In genomic region chr11:15824060-15824459, GRCh38 we compare ENCODE assay signal across 24 cellular contexts.
"Had no signal": no experiment of that assay in that cellular context is flagged by ENCODE, and none has a peak within 500 bp of the region (broad histone marks: within the 10 kb centered on the region; RNA-seq: fewer than 3 reads in every experiment).

No MANE protein-coding gene starts in this region.

- H3K27ac ChIP-seq: breast epithelium had no signal

- H3K27ac Mint-ChIP-seq: activated CD8-positive, alpha-beta memory T cell treated with anti-CD3 and anti-CD28 coated beads, Interleukin-2, amount 10 ng/mL, durations not matched to agents 7 days and 5 days; activated naive CD4-positive, alpha-beta T cell treated with anti-CD3 and anti-CD28 coated beads for 36 hours; activated naive CD8-positive, alpha-beta T cell; activated T-cell treated with anti-CD3 and anti-CD28 coated beads, Interleukin-2, amount 50 U/mL, for 24 hours; activated T-helper 17 cell treated with anti-CD3 and anti-CD28 coated beads, Interleukin-2, amount 50 U/mL, for 72 hours; T-helper 17 cell; WTC11 had no signal

- ATAC-seq: activated CD8-positive, alpha-beta memory T cell treated with anti-CD3 and anti-CD28 coated beads, Interleukin-2, amount 10 ng/mL, durations not matched to agents 7 days and 5 days; activated T-helper 17 cell treated with anti-CD3 and anti-CD28 coated beads, Interleukin-2, amount 50 U/mL, for 72 hours; PC-3; T-helper 17 cell; WTC11 had no signal

- H3K27me3 Mint-ChIP-seq: activated CD8-positive, alpha-beta memory T cell treated with anti-CD3 and anti-CD28 coated beads, Interleukin-2, amount 10 ng/mL, durations not matched to agents 7 days and 5 days had no signal

- H3K4me1 ChIP-seq: breast epithelium had no signal

- H3K4me3 ChIP-seq: breast epithelium had no signal

- H3K27me3 ChIP-seq: breast epithelium had no signal

- H3K36me3 Mint-ChIP-seq: activated CD8-positive, alpha-beta memory T cell treated with anti-CD3 and anti-CD28 coated beads, Interleukin-2, amount 10 ng/mL, durations not matched to agents 7 days and 5 days; activated naive CD8-positive, alpha-beta T cell; WTC11 had no signal

- H3K9me3 Mint-ChIP-seq: activated T-helper 17 cell treated with anti-CD3 and anti-CD28 coated beads, Interleukin-2, amount 50 U/mL, for 72 hours; WTC11 had no signal

- DNase-seq: activated CD4-positive, alpha-beta T cell treated with anti-CD3 and anti-CD28 coated beads for 48 hours; activated CD4-positive, alpha-beta T cell treated with anti-CD3 and anti-CD28 coated beads, Interleukin-2, amount 50 U/mL, for 4 hours; activated CD4-positive, CD25-positive, alpha-beta regulatory T cell treated with anti-CD3 and anti-CD28 coated beads, Interleukin-2, amount 50 U/mL, for 72 hours; activated CD8-positive, alpha-beta memory T cell treated with anti-CD3 and anti-CD28 coated beads, Interleukin-2, amount 10 ng/mL, durations not matched to agents 7 days and 5 days; activated gamma-delta T cell; activated naive CD4-positive, alpha-beta T cell treated with anti-CD3 and anti-CD28 coated beads for 36 hours; activated T-cell treated with anti-CD3 and anti-CD28 coated beads, Interleukin-2, amount 50 U/mL, for 24 hours; anterior cingulate cortex; caudate nucleus; Karpas-422; NCI-H1105 treated with DMSO at 0.1 percent for 48 hours; NCI-H1436 treated with DMSO at 0.1 percent for 48 hours; NCI-H187; NCI-H2081; NCI-H510A treated with DMSO at 0.1 percent for 48 hours; PC-3; SHP77 treated with DMSO at 0.1 percent for 48 hours; T-helper 17 cell; T-helper 9 cell had no signal

- H3K36me3 ChIP-seq: breast epithelium had no signal

- H3K4me1 Mint-ChIP-seq: activated CD8-positive, alpha-beta memory T cell treated with anti-CD3 and anti-CD28 coated beads, Interleukin-2, amount 10 ng/mL, durations not matched to agents 7 days and 5 days; activated T-helper 17 cell treated with anti-CD3 and anti-CD28 coated beads, Interleukin-2, amount 50 U/mL, for 72 hours; T-helper 17 cell had no signal

- H3K4me3 Mint-ChIP-seq: activated CD8-positive, alpha-beta memory T cell treated with anti-CD3 and anti-CD28 coated beads, Interleukin-2, amount 10 ng/mL, durations not matched to agents 7 days and 5 days; activated naive CD4-positive, alpha-beta T cell treated with anti-CD3 and anti-CD28 coated beads for 36 hours; activated naive CD8-positive, alpha-beta T cell; activated T-cell treated with anti-CD3 and anti-CD28 coated beads, Interleukin-2, amount 50 U/mL, for 24 hours; activated T-helper 17 cell treated with anti-CD3 and anti-CD28 coated beads, Interleukin-2, amount 50 U/mL, for 72 hours; T-helper 17 cell; WTC11 had no signal

- H3K9me3 ChIP-seq: breast epithelium had no signal

- FAIRE-seq: RCC 7860 had no signal
